Comparison of ENCODE assay signal across 16 cellular contexts in genomic region chr7:5230272-5231067, GRCh38. TPM values are rescaled to one million over a fixed set of nuclear protein-coding genes. Genes with fewer than 3 reads are reported as not detected.
DNase-seq lines count a peak whose midpoint lies in the region; ATAC-seq and TF ChIP-seq lines count a peak whose summit lies in the region.
"Had no signal": no experiment of that assay in that cellular context is flagged by ENCODE, and none has a peak within 500 bp of the region (broad histone marks: within the 10 kb centered on the region; RNA-seq: fewer than 3 reads in every experiment).

No MANE protein-coding gene starts in this region.

- no peak overlapping the region for H3K4me3 Mint-ChIP-seq in activated CD4-positive, alpha-beta T cell treated with anti-CD3 and anti-CD28 coated beads for 36 hours
- H3K4me3 Mint-ChIP-seq: brain had no signal

- H3K27ac Mint-ChIP-seq in activated CD4-positive, alpha-beta T cell treated with anti-CD3 and anti-CD28 coated beads for 36 hours, result no peak overlapping the region
- H3K27ac Mint-ChIP-seq: activated T-helper 2 cell treated with anti-CD3 and anti-CD28 coated beads, Interferon-gamma antibody, Interleukin-2, Interleukin-4, amounts not matched to agents 10 μg/mL and 5 μg/mL and 100 μg/mL, durations not matched to agents 14 hours and 24 hours and 36 hours had no signal

- intact Hi-C loops in Right ventricle myocardium superior (cut with DNase I), result no loop called here
- intact Hi-C loops in cardiac septum (cut with DNase I), result no loop called here
- intact Hi-C loops in left ventricle myocardium superior (cut with micrococcal nuclease), result loop anchor here (10.0 kb wide), 1 partner anchor 224 kb away; no protein-coding TSS in a partner anchor
- intact Hi-C loops in activated CD4-positive, alpha-beta T cell treated with anti-CD3 and anti-CD28 coated beads for 36 hours (cut with DNase I, micrococcal nuclease), result no loop called here

- no peak for TF ChIP-seq CTCF in OCI-LY1 (IDR thresholded peaks at IDR 0.05; ENCODE audit: low read length)
- TF ChIP-seq CTCF in upper lobe of left lung (IDR thresholded peaks at IDR 0.05), result no peak
- no peak for TF ChIP-seq CTCF in RWPE1 (conservative IDR thresholded peaks at IDR 0.05; ENCODE audit: low read depth)

- H3K9me3 ChIP-seq in OCI-LY1 (ENCODE audit: low read length) (no peaks in the 10 kb centered on the region), upper lobe of left lung (no peaks in the 10 kb centered on the region)
- H3K9me3 ChIP-seq: SJCRH30, uterus had no signal

- peak; percentile 39 for DNase-seq in Right ventricle myocardium superior
- DNase-seq in cardiac septum (ENCODE audit: low spot score), result no peak
- peak; percentile 29 for DNase-seq in left ventricle myocardium superior
- DNase-seq in upper lobe of left lung, result peak in 1 of 2 donors; percentile 71
- no peak for DNase-seq in activated CD4-positive, alpha-beta T cell treated with anti-CD3 and anti-CD28 coated beads for 36 hours
- no peak for DNase-seq in RWPE1 (ENCODE audit: low spot score)
- no peak for DNase-seq in mesenteric fat pad (ENCODE audit: low spot score)
- DNase-seq: DND-41, NCI-H1105 treated with DMSO at 0.1 percent for 48 hours, NCI-H526, SJCRH30, uterus had no signal

- no peak for TF ChIP-seq POLR2A in upper lobe of left lung (IDR thresholded peaks at IDR 0.05)

- no peak for TF ChIP-seq EP300 in upper lobe of left lung (IDR thresholded peaks at IDR 0.05)

- POLR2A ChIA-PET in activated CD4-positive, alpha-beta T cell treated with anti-CD3 and anti-CD28 coated beads for 36 hours (lab: Charles Lee), result no interaction called here
- POLR2A ChIA-PET in RWPE1 (lab: Yijun Ruan, JAX; ENCODE audit: low non-redundant PET), result no interaction called here

- CTCF ChIA-PET in activated CD4-positive, alpha-beta T cell treated with anti-CD3 and anti-CD28 coated beads for 36 hours (lab: Charles Lee), result interaction anchor here (0.7 kb wide), 1 partner anchor 1299 kb away, joined by 3 read pairs; no protein-coding TSS in a partner anchor
- CTCF ChIA-PET in RWPE1 (lab: Yijun Ruan, JAX), result interaction anchor here (0.6 kb wide), 1 partner anchor 35 kb away, joined by 4 read pairs; no protein-coding TSS in a partner anchor

- H3K79me2 ChIP-seq in OCI-LY1 (ENCODE audit: insufficient read depth, low read length), result no peaks in the 10 kb centered on the region

- no peaks in the 10 kb centered on the region for H3K27me3 Mint-ChIP-seq in activated CD4-positive, alpha-beta T cell treated with anti-CD3 and anti-CD28 coated beads for 36 hours
- H3K27me3 Mint-ChIP-seq: brain had no signal

- H3K4me1 ChIP-seq in OCI-LY1 (ENCODE audit: insufficient read depth, low read length, severe bottlenecking) (peaks cover 76% of the 10 kb centered on the region), upper lobe of left lung (peaks cover 0 to 32% (median 30%) of the 10 kb centered on the region in 4 donors)
- H3K4me1 ChIP-seq: SJCRH30, uterus had no signal

- H3K36me3 ChIP-seq in OCI-LY1 (ENCODE audit: insufficient read depth, low read length) (peaks cover 60% of the 10 kb centered on the region), upper lobe of left lung (peaks cover 22 to 78% (median 62%) of the 10 kb centered on the region in 4 donors)
- H3K36me3 ChIP-seq: uterus had no signal

- 69 to 71% methylated on average over 16 to 21 of the region's 21 CpGs for WGBS in upper lobe of left lung, 2 donors

- peak overlapping the region; percentile 57 for H3K4me2 ChIP-seq in OCI-LY1 (ENCODE audit: low read length)
- H3K4me2 ChIP-seq: smooth muscle cell had no signal

- peak overlapping the region; percentile 42; the same call in 1 of the 2 replicates for H3K9ac ChIP-seq in OCI-LY1 (ENCODE audit: low read length)

- H3K27ac ChIP-seq in OCI-LY1 (ENCODE audit: low read depth, low read length, poor library complexity, severe bottlenecking) (peak overlapping the region; percentile 94), upper lobe of left lung (peak overlapping the region in 3 of 4 donors; percentile 56 to 77 (median 71)), RWPE1 (no peak overlapping the region)
- H3K27ac ChIP-seq: SJCRH30, uterus had no signal

- H3K9me3 Mint-ChIP-seq in activated CD4-positive, alpha-beta T cell treated with anti-CD3 and anti-CD28 coated beads for 36 hours (ENCODE audit: low read depth), result no peaks in the 10 kb centered on the region
- H3K9me3 Mint-ChIP-seq: activated T-helper 2 cell treated with anti-CD3 and anti-CD28 coated beads, Interferon-gamma antibody, Interleukin-2, Interleukin-4, amounts not matched to agents 10 μg/mL and 5 μg/mL and 100 μg/mL, durations not matched to agents 14 hours and 24 hours and 36 hours; brain had no signal

- H3K36me3 Mint-ChIP-seq in activated CD4-positive, alpha-beta T cell treated with anti-CD3 and anti-CD28 coated beads for 36 hours (ENCODE audit: low read depth), result peaks cover 25% of the 10 kb centered on the region

- H3K27me3 ChIP-seq in OCI-LY1 (ENCODE audit: insufficient read depth, low read length), result no peaks in the 10 kb centered on the region
- no peaks in the 10 kb centered on the region for H3K27me3 ChIP-seq in upper lobe of left lung
- H3K27me3 ChIP-seq: SJCRH30, uterus had no signal

- H3F3A ChIP-seq in OCI-LY1 (ENCODE audit: insufficient read depth, low read length), result no peaks in the 10 kb centered on the region

- H3K4me1 Mint-ChIP-seq in activated CD4-positive, alpha-beta T cell treated with anti-CD3 and anti-CD28 coated beads for 36 hours, result peaks cover 16% of the 10 kb centered on the region
- H3K4me1 Mint-ChIP-seq: brain had no signal

- H2AFZ ChIP-seq in OCI-LY1 (ENCODE audit: low read length), result no peak overlapping the region

- H3K4me3 ChIP-seq in OCI-LY1 (ENCODE audit: low read depth, low read length, poor library complexity, severe bottlenecking), result no peak overlapping the region
- no peak overlapping the region for H3K4me3 ChIP-seq in upper lobe of left lung
- H3K4me3 ChIP-seq: SJCRH30, smooth muscle cell, uterus had no signal

- no peaks in the 10 kb centered on the region for H4K20me1 ChIP-seq in OCI-LY1 (ENCODE audit: insufficient read depth, low read length)

- ATAC-seq in Right ventricle myocardium superior (ENCODE audit: poor library complexity), result no peak
- peak; percentile 30 for ATAC-seq in left ventricle myocardium superior
- ATAC-seq in upper lobe of left lung (ENCODE audit: low FRiP score in 2 of 2), result peak in 1 of 2 donors; percentile 7
- no peak for ATAC-seq in activated CD4-positive, alpha-beta T cell treated with anti-CD3 and anti-CD28 coated beads for 36 hours

- H3K9me2 ChIP-seq in OCI-LY1 (ENCODE audit: low read depth, low read length), result no peaks in the 10 kb centered on the region

RNA-seq across cellular contexts. Expression of gene WIPI2, which starts 40.4 kb away (rescaled TPM):
- total RNA-seq in Right ventricle myocardium superior (50.4 TPM), cardiac septum (45.3 TPM), left ventricle myocardium superior (50.8 TPM), upper lobe of left lung (100 to 1,000 TPM in 1 of 6 donors, 10 to 100 TPM in 5; 49.1 to 129 (median 67.0) TPM), mesenteric fat pad (65.9 TPM)
- 10 to 100 TPM; 44.5 to 45.1 TPM for total RNA-seq in activated CD4-positive, alpha-beta T cell treated with anti-CD3 and anti-CD28 coated beads for 36 hours

RNA-seq across cellular contexts. Expression of gene SLC29A4, which starts 52.3 kb away (rescaled TPM):
- total RNA-seq in Right ventricle myocardium superior (3.9 TPM), cardiac septum (2.7 TPM), left ventricle myocardium superior (2.3 TPM), upper lobe of left lung (10 to 100 TPM in 1 of 6 donors, 1 to 10 TPM in 3, under 1 TPM in 2; 0.39 to 10.5 (median 1.4) TPM), mesenteric fat pad (38.2 TPM)
- 1 to 10 TPM; 1.0 to 1.7 TPM for total RNA-seq in activated CD4-positive, alpha-beta T cell treated with anti-CD3 and anti-CD28 coated beads for 36 hours

Comparison
In these comparisons a context has a peak if more than half of its experiments do, and no peak if none do; other contexts are left out.
1. DNase-seq: peak in Right ventricle myocardium superior (single experiment) and left ventricle myocardium superior (single experiment); none in cardiac septum (single experiment), activated CD4-positive, alpha-beta T cell treated with anti-CD3 and anti-CD28 coated beads for 36 hours (single experiment), RWPE1 (single experiment) and mesenteric fat pad (single experiment).